In the genomic region with DNA sequence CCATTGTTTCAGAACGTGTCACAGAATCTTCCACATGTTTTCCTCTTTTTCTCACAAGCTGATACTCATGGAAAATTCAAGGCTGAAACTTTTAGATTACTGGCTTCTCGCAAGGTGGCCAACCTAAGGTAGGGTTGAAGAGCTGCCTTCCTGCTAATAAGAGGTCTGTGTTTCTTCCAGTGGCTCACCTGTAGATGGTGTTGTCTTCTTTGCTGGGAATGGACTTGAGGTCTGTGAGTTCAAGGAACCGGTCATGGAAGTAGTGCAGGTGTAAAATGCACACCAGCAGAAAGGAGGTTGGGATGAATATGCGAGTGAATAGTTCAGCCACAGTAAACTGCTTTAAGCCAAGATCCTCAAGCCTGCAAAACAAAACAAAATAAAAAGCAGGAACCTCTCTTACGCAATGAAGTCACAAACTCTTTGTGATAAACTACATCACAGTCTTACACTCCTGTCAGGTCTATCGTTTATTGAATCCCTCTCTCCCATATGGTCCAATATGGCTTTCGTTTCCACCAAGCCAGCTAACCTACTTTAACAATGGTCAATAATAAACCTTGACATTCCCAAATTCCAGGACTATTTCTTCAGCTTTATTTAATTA, we compare ENCODE assay signal across 1 cellular context.
TF ChIP-seq lines count a peak whose summit lies in the region.

No MANE protein-coding gene starts in this region.

TF ChIP-seq in GM23338, 12 proteins besides CTCF, POLR2A, EP300 and RAD21 (continued from another document):
- TF ChIP-seq, protein P1, sequence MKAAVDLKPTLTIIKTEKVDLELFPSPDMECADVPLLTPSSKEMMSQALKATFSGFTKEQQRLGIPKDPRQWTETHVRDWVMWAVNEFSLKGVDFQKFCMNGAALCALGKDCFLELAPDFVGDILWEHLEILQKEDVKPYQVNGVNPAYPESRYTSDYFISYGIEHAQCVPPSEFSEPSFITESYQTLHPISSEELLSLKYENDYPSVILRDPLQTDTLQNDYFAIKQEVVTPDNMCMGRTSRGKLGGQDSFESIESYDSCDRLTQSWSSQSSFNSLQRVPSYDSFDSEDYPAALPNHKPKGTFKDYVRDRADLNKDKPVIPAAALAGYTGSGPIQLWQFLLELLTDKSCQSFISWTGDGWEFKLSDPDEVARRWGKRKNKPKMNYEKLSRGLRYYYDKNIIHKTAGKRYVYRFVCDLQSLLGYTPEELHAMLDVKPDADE (IDR thresholded peaks at IDR 0.05): no peak
- TF ChIP-seq ZNF331 (CRISPR knock-in tag; IDR thresholded peaks at IDR 0.05; ENCODE audit: low read depth) (no peak), STAT1 (IDR thresholded peaks at IDR 0.05; ENCODE audit: unreplicated experiment) (no peak), NANOG (IDR thresholded peaks at IDR 0.05; ENCODE audit: borderline replicate concordance) (no peak)
- TF ChIP-seq, protein P2, sequence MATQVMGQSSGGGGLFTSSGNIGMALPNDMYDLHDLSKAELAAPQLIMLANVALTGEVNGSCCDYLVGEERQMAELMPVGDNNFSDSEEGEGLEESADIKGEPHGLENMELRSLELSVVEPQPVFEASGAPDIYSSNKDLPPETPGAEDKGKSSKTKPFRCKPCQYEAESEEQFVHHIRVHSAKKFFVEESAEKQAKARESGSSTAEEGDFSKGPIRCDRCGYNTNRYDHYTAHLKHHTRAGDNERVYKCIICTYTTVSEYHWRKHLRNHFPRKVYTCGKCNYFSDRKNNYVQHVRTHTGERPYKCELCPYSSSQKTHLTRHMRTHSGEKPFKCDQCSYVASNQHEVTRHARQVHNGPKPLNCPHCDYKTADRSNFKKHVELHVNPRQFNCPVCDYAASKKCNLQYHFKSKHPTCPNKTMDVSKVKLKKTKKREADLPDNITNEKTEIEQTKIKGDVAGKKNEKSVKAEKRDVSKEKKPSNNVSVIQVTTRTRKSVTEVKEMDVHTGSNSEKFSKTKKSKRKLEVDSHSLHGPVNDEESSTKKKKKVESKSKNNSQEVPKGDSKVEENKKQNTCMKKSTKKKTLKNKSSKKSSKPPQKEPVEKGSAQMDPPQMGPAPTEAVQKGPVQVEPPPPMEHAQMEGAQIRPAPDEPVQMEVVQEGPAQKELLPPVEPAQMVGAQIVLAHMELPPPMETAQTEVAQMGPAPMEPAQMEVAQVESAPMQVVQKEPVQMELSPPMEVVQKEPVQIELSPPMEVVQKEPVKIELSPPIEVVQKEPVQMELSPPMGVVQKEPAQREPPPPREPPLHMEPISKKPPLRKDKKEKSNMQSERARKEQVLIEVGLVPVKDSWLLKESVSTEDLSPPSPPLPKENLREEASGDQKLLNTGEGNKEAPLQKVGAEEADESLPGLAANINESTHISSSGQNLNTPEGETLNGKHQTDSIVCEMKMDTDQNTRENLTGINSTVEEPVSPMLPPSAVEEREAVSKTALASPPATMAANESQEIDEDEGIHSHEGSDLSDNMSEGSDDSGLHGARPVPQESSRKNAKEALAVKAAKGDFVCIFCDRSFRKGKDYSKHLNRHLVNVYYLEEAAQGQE (IDR thresholded peaks at IDR 0.05; ENCODE audit: unreplicated experiment): no peak
